In the genomic region with DNA sequence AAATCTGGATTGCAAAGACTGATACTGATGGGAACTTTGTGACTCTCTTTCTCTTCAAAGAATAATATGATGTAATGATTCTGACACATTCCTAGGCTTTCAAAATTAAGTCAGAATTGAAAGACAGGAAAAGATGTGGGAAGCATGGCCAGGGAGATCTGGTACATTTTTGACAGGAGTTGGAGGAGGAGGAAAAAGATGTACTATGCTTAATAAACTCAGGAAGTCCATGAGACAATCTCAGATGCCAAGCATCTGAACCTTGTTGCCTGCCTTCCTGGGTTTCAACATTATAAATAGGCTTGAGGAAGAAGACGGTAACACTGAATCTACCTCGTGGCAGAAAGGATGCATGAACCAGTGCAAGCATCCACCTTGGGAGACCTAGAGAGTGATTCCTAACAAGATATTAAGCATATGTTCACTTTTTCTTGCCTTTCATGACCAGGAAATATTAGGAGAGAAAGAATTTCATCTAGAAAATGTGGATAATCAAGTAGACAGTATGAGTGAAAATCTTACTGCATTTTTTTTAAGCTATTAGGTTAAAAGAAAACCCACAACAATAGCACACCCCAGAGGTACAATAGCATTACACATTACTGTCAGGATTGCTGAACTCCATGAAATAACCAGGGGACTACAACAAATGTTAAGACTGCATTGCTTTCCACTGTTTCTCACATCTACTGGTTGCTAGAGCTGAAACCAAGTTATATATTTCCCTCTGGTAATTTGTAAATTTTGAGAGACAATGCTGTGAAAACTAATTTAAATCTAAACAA, we compare ENCODE assay signal across 14 cellular contexts. TPM values are rescaled to one million over a fixed set of nuclear protein-coding genes. Genes with fewer than 3 reads are reported as not detected.
DNase-seq lines count a peak whose midpoint lies in the region; ATAC-seq and TF ChIP-seq lines count a peak whose summit lies in the region.
"Had no signal": no experiment of that assay in that cellular context is flagged by ENCODE, and none has a peak within 500 bp of the region (broad histone marks: within the 10 kb centered on the region; RNA-seq: fewer than 3 reads in every experiment).

No MANE protein-coding gene starts in this region.

- no peak overlapping the region for H3K4me3 Mint-ChIP-seq in mesothelial cell of epicardium

- H3K9ac ChIP-seq in neural cell (ENCODE audit: low read length): no peak overlapping the region
- H3K9ac ChIP-seq: BLaER1 treated with 17β-estradiol and CSF1 and Interleukin-3, amounts not matched to agents 10 nM and 100 nM had no signal

- H3K4me2 ChIP-seq in neural cell (ENCODE audit: low read length): peak overlapping the region; percentile 62

- H3K9me2 ChIP-seq in neural cell (ENCODE audit: insufficient read depth, low read length): no peaks in the 10 kb centered on the region

- peaks cover 6% of the 10 kb centered on the region for H3F3A ChIP-seq in neural cell (ENCODE audit: insufficient read depth, low read length, poor library complexity, severe bottlenecking)

- H3K79me2 ChIP-seq in neural cell (replicated peaks; ENCODE audit: insufficient read depth, low read length): peaks cover 100% of the 10 kb centered on the region

- no peaks in the 10 kb centered on the region for H3K27me3 Mint-ChIP-seq in mesothelial cell of epicardium (ENCODE audit: low read depth)

- H3K9me3 ChIP-seq in right cardiac atrium (ENCODE audit: control insufficient read depth, low read length) (no peaks in the 10 kb centered on the region), neural cell (ENCODE audit: low read length) (no peaks in the 10 kb centered on the region), aorta (ENCODE audit: control insufficient read depth, low read length) (no peaks in the 10 kb centered on the region), SJCRH30 (replicated peaks) (no peaks in the 10 kb centered on the region; the same call in 1 of the 2 replicates)

- peak overlapping the region; percentile 42 for H3K27ac ChIP-seq in right cardiac atrium (ENCODE audit: low read length)
- H3K27ac ChIP-seq in neural cell (ENCODE audit: low read length): peak overlapping the region; percentile 81
- peak overlapping the region; percentile 90 to 92 for H3K27ac ChIP-seq in aorta (ENCODE audit: low read depth in 1 of 2, low read length in 2 of 2)
- no peak overlapping the region for H3K27ac ChIP-seq in SJCRH30
- H3K27ac ChIP-seq: BLaER1 treated with 17β-estradiol and CSF1 and Interleukin-3, amounts not matched to agents 10 nM and 100 nM had no signal

- H3K4me1 ChIP-seq in right cardiac atrium (ENCODE audit: control insufficient read depth, insufficient read depth, low read length) (peaks cover 32% of the 10 kb centered on the region), aorta (ENCODE audit: control insufficient read depth in 1 of 2, insufficient read depth in 2 of 2, low read length in 2 of 2) (peaks cover 6 to 31% of the 10 kb centered on the region in 2 donors), SJCRH30 (peaks cover 18% of the 10 kb centered on the region)

- H3K27me3 ChIP-seq in right cardiac atrium (ENCODE audit: control insufficient read depth, insufficient read depth) (no peaks in the 10 kb centered on the region), neural cell (ENCODE audit: insufficient read depth, low read depth, low read length) (no peaks in the 10 kb centered on the region), aorta (ENCODE audit: control insufficient read depth in 1 of 2, insufficient read depth in 2 of 2, low read length in 1 of 2) (no peaks in the 10 kb centered on the region), SJCRH30 (no peaks in the 10 kb centered on the region)
- H3K27me3 ChIP-seq: BLaER1 treated with 17β-estradiol and CSF1 and Interleukin-3, amounts not matched to agents 10 nM and 100 nM had no signal

- no peak overlapping the region for H3K27ac Mint-ChIP-seq in mesothelial cell of epicardium

- H3K36me3 Mint-ChIP-seq in mesothelial cell of epicardium: peaks cover 9% of the 10 kb centered on the region

- H3K36me3 ChIP-seq in neural cell (ENCODE audit: insufficient read depth, low read length): peaks cover 9% of the 10 kb centered on the region
- no peaks in the 10 kb centered on the region for H3K36me3 ChIP-seq in aorta (ENCODE audit: control insufficient read depth in 1 of 2, insufficient read depth in 2 of 2, low read length in 1 of 2)
- H3K36me3 ChIP-seq in SJCRH30: no peaks in the 10 kb centered on the region
- H3K36me3 ChIP-seq: BLaER1 treated with 17β-estradiol and CSF1 and Interleukin-3, amounts not matched to agents 10 nM and 100 nM; WERI-Rb-1 had no signal

- no peak overlapping the region for H2AFZ ChIP-seq in neural cell (ENCODE audit: low read depth, low read length)

- 51% methylated on average over 2 of the region's 2 CpGs for WGBS in right cardiac atrium
- 12 to 20% methylated on average over 2 of the region's 2 CpGs for WGBS in aorta, 2 donors

- no peak for TF ChIP-seq CTCF in neural cell (IDR thresholded peaks at IDR 0.05; ENCODE audit: poor library complexity, severe bottlenecking)
- no peak for TF ChIP-seq CTCF in mesothelial cell of epicardium (IDR thresholded peaks at IDR 0.05; ENCODE audit: unreplicated experiment)

- no peak for TF ChIP-seq RAD21 in neural cell (conservative IDR thresholded peaks at IDR 0.05)

- intact Hi-C loops in right cardiac atrium (cut with DNase I): no loop called here
- intact Hi-C loops in left ventricle myocardium superior (cut with micrococcal nuclease): no loop called here
- intact Hi-C loops in aorta (cut with DNase I): no loop called here

- no peak for DNase-seq in right cardiac atrium
- DNase-seq in left ventricle myocardium superior: no peak
- DNase-seq in cerebellar cortex (ENCODE audit: low spot score): peak; percentile 45
- no peak for DNase-seq in aorta
- DNase-seq in SJCRH30: no peak
- DNase-seq in stimulated activated CD4-positive, alpha-beta T cell treated with anti-CD3 and anti-CD28 coated beads, Interleukin-4, amount 100 ng/mL, for 24 hours: no peak
- no peak for DNase-seq in mesothelial cell of epicardium (ENCODE audit: low spot score in 2 of 2, unreplicated experiment in 2 of 2)
- DNase-seq: activated gamma-delta T cell; NCI-H2171 treated with DMSO at 0.1 percent for 48 hours; RPMI8226; stimulated activated naive CD4-positive, alpha-beta T cell treated with Interleukin-2 at 50 U/mL for 16 hours; WERI-Rb-1 had no signal

- H4K20me1 ChIP-seq in neural cell (ENCODE audit: insufficient read depth): peaks cover 67% of the 10 kb centered on the region
- H4K20me1 ChIP-seq: BLaER1 treated with 17β-estradiol and CSF1 and Interleukin-3, amounts not matched to agents 10 nM and 100 nM had no signal

- H3K4me1 Mint-ChIP-seq in mesothelial cell of epicardium: peaks cover 36% of the 10 kb centered on the region

- ATAC-seq in right cardiac atrium (no peak), left ventricle myocardium superior (no peak), aorta (ENCODE audit: low FRiP score) (no peak)

- H3K4me3 ChIP-seq in right cardiac atrium (ENCODE audit: low read length) (no peak overlapping the region), neural cell (ENCODE audit: low read length) (peak overlapping the region; percentile 55), aorta (ENCODE audit: low read length in 2 of 2) (no peak overlapping the region), SJCRH30 (no peak overlapping the region)
- H3K4me3 ChIP-seq: BLaER1 treated with 17β-estradiol and CSF1 and Interleukin-3, amounts not matched to agents 10 nM and 100 nM had no signal

- TF ChIP-seq EP300 in neural cell (conservative IDR thresholded peaks at IDR 0.05; ENCODE audit: poor library complexity, severe bottlenecking): no peak

- peaks cover 21% of the 10 kb centered on the region for H3K9me3 Mint-ChIP-seq in mesothelial cell of epicardium

TF ChIP-seq in neural cell, 6 proteins besides CTCF, POLR2A, EP300 and RAD21:
- no peak for TF ChIP-seq REST (IDR thresholded peaks at IDR 0.05; ENCODE audit: borderline replicate concordance)
- no peak for TF ChIP-seq EZH2 (IDR thresholded peaks at IDR 0.05; ENCODE audit: borderline replicate concordance, insufficient read depth, low read length, poor library complexity, severe bottlenecking)
- TF ChIP-seq SMC3 (conservative IDR thresholded peaks at IDR 0.05; ENCODE audit: poor library complexity): no peak
- no peak for TF ChIP-seq TAF1 (IDR thresholded peaks at IDR 0.05; ENCODE audit: low read depth)
- no peak for TF ChIP-seq POLR2AphosphoS5 (IDR thresholded peaks at IDR 0.05)
- no peak for TF ChIP-seq MXI1 (conservative IDR thresholded peaks at IDR 0.05; ENCODE audit: poor library complexity, severe bottlenecking)

RNA-seq across cellular contexts. Expression of gene KLF7, which starts 33.9 kb away (rescaled TPM):
- total RNA-seq in right cardiac atrium (10 to 100 TPM; 18.2 to 35.6 (median 27.0) TPM), left ventricle myocardium superior (22.2 TPM), aorta (10 to 100 TPM; 74.5 to 90.9 TPM), mesothelial cell of epicardium (16.2 to 17.8 TPM (median 16.9 TPM) in 3 replicates)
- polyA plus RNA-seq in right cardiac atrium (6.0 TPM), neural cell (28.1 and 31.5 TPM in 2 replicates), aorta (1 to 10 TPM; 5.8 to 6.3 TPM)
- polyA minus RNA-seq in neural cell: 102 and 141 TPM in 2 replicates
- 6.0 and 6.7 TPM in 2 replicates for total RNA-seq in SJCRH30 (2014; rRNA removed; shearing (Covaris generic))
